1 cellular context compared by ENCODE assay signal in the genomic region with DNA sequence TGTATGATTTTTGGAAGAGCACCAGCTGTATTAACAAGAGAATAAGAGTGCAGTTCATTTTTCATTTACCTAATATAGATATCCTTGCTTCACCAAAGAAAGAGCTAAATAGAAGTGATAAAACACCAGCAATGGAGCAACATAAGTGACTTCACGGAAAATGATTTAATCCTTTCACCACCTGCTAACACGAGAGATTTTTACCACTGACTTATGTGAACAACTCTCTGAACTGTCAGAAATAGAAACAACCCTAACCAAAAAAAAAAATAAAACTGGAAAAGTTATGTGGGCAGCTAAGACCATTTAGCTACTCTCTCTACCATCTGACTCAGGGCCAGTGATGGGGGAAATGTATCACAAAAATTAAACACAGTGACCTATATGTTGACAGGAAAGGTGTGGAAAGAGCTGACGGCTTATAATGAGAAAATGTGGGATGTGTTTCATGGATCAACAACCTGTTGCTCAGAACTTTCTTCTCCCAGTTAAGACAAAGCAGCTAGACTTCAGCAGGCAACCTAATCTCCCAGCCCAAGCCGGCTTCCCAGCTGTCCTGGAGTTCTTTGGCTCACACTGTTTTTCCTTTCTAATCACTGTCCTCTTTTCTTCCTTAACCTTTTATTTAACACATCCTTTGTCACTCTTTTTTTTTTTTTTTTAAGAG.
TF ChIP-seq lines count a peak whose summit lies in the region.

No MANE protein-coding gene starts in this region.

TF ChIP-seq in HEK293, 187 proteins besides CTCF, POLR2A, EP300 and RAD21:
- TF ChIP-seq WT1 (tag by site-specific recombination; IDR thresholded peaks at IDR 0.05): no peak
- TF ChIP-seq SCRT2 (tag by site-specific recombination; IDR thresholded peaks at IDR 0.05): peak; percentile 58
TF ChIP-seq in HEK293: peak in this region for 1.
